8 cellular contexts compared by ENCODE assay signal in the genomic region with DNA sequence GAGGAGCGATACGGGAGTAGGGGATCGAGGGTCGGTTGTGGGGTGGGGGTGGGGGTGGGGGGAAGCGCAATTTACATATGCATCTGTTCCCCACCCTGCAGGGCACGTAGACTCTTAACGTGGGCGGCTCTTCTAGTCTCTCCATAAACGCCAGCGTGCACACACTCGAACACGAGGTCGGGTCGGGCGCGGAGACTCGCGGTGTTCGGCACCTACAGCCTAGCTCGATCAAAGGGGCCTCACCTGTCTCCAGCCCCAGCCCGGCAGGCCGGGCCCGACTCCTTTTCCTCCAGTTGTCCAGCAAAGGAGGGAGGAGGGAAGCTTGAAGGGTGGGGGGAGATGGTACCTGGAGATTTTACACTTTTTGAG. TPM values are rescaled to one million over a fixed set of nuclear protein-coding genes. Genes with fewer than 3 reads are reported as not detected.
A peak's percentile ranks its signal among the peaks of the same experiment; 100 is the strongest.
DNase-seq lines count a peak whose midpoint lies in the region; ATAC-seq lines count a peak whose summit lies in the region.

No MANE protein-coding gene starts in this region.

- H3K9me3 ChIP-seq in iPS-18c (ENCODE audit: control insufficient read depth, insufficient read depth, low read length): no peaks in the 10 kb centered on the region

- peak; percentile 83 for DNase-seq in DMS53 (lab: John Stamatoyannopoulos, UW)
- peak; percentile 11 for DNase-seq in HT1080 (ENCODE audit: low read depth)
- DNase-seq in T-helper 1 cell: peak in 3 of 5 donors; percentile 12 to 32 (median 23)
- peak; percentile 45 for DNase-seq in astrocyte of the hippocampus (ENCODE audit: low read depth, low spot score)
- no peak for DNase-seq in DMS114 treated with DMSO at 0.1 percent for 48 hours (lab: John Stamatoyannopoulos, UW; ENCODE audit: unreplicated experiment)

- peak; percentile 40 for ATAC-seq in GM21390 (IDR thresholded peaks at IDR 0.05; ENCODE audit: unreplicated experiment)

- H3K27ac ChIP-seq in skin epidermis: peak overlapping the region; percentile 52 to 95 (median 89)

- H3K4me3 ChIP-seq in iPS-18c (ENCODE audit: insufficient read depth, low read depth, low read length): peak overlapping the region; percentile 90
- peak overlapping the region; percentile 62 to 98 (median 90) for H3K4me3 ChIP-seq in skin epidermis

RNA-seq across cellular contexts. Expression of gene DCUN1D5, which starts 0.5 kb away (rescaled TPM):
- 138 and 149 TPM in 2 replicates for total RNA-seq in HT1080 (2014; rRNA removed; shearing (Covaris generic))
- 141 and 213 TPM in 2 replicates for polyA plus RNA-seq in HT1080 (2015; cell fraction: cytosol; rRNA removed)
- 85.5 and 101 TPM in 2 replicates for polyA plus RNA-seq in HT1080 (2015; cell fraction: nucleus; rRNA removed)

RNA-seq across cellular contexts. Expression of gene DYNC2H1, which starts 17.8 kb away (rescaled TPM):
- total RNA-seq in HT1080 (2014; rRNA removed; shearing (Covaris generic)): 24.1 and 29.4 TPM in 2 replicates
- 8.2 and 9.8 TPM in 2 replicates for polyA plus RNA-seq in HT1080 (2015; cell fraction: cytosol; rRNA removed)
- polyA plus RNA-seq in HT1080 (2015; cell fraction: nucleus; rRNA removed): 48.5 and 50.1 TPM in 2 replicates
